In the genomic region with DNA sequence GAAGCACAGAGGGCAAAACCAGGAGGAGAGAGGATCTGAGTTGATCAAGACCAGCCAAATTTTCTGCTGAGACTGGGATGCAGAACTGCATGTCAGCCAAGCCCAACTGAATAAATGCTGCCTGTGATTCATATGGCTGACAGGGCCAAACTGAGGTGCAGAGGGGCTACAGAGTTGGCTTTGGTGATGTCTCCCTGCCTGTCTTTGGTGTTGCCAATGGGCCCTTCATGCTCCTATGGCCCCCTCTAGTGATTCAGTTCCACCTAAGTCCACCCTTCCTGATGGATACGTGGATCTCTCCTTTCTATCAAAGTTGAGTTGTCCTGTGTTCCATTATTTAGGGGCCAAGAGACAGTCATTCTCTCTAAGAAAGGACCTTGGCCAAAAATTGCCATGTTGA, we compare ENCODE assay signal across 27 cellular contexts.
DNase-seq lines count a peak whose midpoint lies in the region; FAIRE-seq and TF ChIP-seq lines count a peak whose summit lies in the region.
"Had no signal": no experiment of that assay in that cellular context is flagged by ENCODE, and none has a peak within 500 bp of the region (broad histone marks: within the 10 kb centered on the region; RNA-seq: fewer than 3 reads in every experiment).

No MANE protein-coding gene starts in this region.

- peak; percentile 18; the same call in 1 of the 2 replicates for TF ChIP-seq CTCF in HFFc6 (IDR thresholded peaks at IDR 0.05)
- no peak for TF ChIP-seq CTCF in astrocyte (IDR thresholded peaks at IDR 0.05; ENCODE audit: insufficient read depth, low read depth, low read length)

- H3K36me3 Mint-ChIP-seq in HFFc6 (ENCODE audit: low read depth): no peaks in the 10 kb centered on the region
- no peaks in the 10 kb centered on the region for H3K36me3 Mint-ChIP-seq in astrocyte (ENCODE audit: low read depth, unreplicated experiment)

- H3K4me3 Mint-ChIP-seq in HFFc6: no peak overlapping the region
- H3K4me3 Mint-ChIP-seq in astrocyte (ENCODE audit: unreplicated experiment): no peak overlapping the region
- H3K4me3 Mint-ChIP-seq: central memory CD8-positive, alpha-beta T cell; T-helper 1 cell treated with Interleukin-12 subunit alpha and Interleukin-12 subunit beta and Interleukin-4 antibody, amounts not matched to agents 30 μg/mL and 1 μg/mL, for 36 hours had no signal

- DNase-seq in NCI-H146 (lab: John Stamatoyannopoulos, UW) (peak; percentile 51), NCI-H146 treated with DMSO at 0.1 percent for 48 hours (lab: John Stamatoyannopoulos, UW; ENCODE audit: unreplicated experiment) (no peak), HFFc6 (peak; percentile 5), astrocyte (ENCODE audit: low read depth) (no peak), myocyte (ENCODE audit: low read depth) (peak; percentile 24), NCI-H2029 treated with DMSO at 0.1 percent for 48 hours (lab: John Stamatoyannopoulos, UW) (no peak)
- DNase-seq in activated CD4-positive, CD25-positive, alpha-beta regulatory T cell (lab: John Stamatoyannopoulos, UW): no peak
- DNase-seq in effector CD8-positive, alpha-beta T cell (lab: John Stamatoyannopoulos, UW): no peak
- DNase-seq: activated CD4-positive, alpha-beta T cell treated with anti-CD3 and anti-CD28 coated beads, Interleukin-2, amount 50 U/mL, for 4 hours; activated gamma-delta T cell treated with Interleukin-2 at 50 U/mL for 16 hours; activated T-cell treated with anti-CD3 and anti-CD28 coated beads for 4 hours; adrenal gland; hypothalamus; Kasumi-1; mammary epithelial cell; NCI-H1105; NCI-H774; occipital lobe; SIG-M5; sigmoid colon; uterus had no signal

- H3K27me3 ChIP-seq in astrocyte (ENCODE audit: insufficient read depth, low read length): no peaks in the 10 kb centered on the region
- H3K27me3 ChIP-seq: adrenal gland, sigmoid colon, uterus had no signal

- no peaks in the 10 kb centered on the region for H3K9me3 ChIP-seq in astrocyte (ENCODE audit: insufficient read depth, low read depth, low read length)
- H3K9me3 ChIP-seq: adrenal gland, sigmoid colon, uterus had no signal

- H3K9ac ChIP-seq in astrocyte (ENCODE audit: low read length): no peak overlapping the region

- H3K4me2 ChIP-seq in astrocyte (ENCODE audit: low read length): no peak overlapping the region

- no peak overlapping the region for H3K4me3 ChIP-seq in astrocyte (ENCODE audit: insufficient read depth, low read depth, low read length)
- H3K4me3 ChIP-seq: adrenal gland, sigmoid colon, uterus had no signal

- no peak for FAIRE-seq in astrocyte (lab: Jason Lieb, UNC)
- FAIRE-seq: D721Med, frontal cortex, GM12891 had no signal

- no peaks in the 10 kb centered on the region for H3K36me3 ChIP-seq in astrocyte (ENCODE audit: insufficient read depth, low read length)
- H3K36me3 ChIP-seq: adrenal gland, sigmoid colon, uterus had no signal

- H3K9me3 Mint-ChIP-seq in HFFc6 (no peaks in the 10 kb centered on the region), astrocyte (ENCODE audit: unreplicated experiment) (peaks cover 1% of the 10 kb centered on the region)
- H3K9me3 Mint-ChIP-seq: central memory CD8-positive, alpha-beta T cell; T-helper 1 cell treated with Interleukin-12 subunit alpha and Interleukin-12 subunit beta and Interleukin-4 antibody, amounts not matched to agents 30 μg/mL and 1 μg/mL, for 36 hours had no signal

- no peaks in the 10 kb centered on the region for H3K79me2 ChIP-seq in astrocyte (ENCODE audit: insufficient read depth, low read length)

- no peak overlapping the region for H2AFZ ChIP-seq in astrocyte (ENCODE audit: low read depth, low read length)

- H4K20me1 ChIP-seq in astrocyte (ENCODE audit: insufficient read depth, low read length): no peaks in the 10 kb centered on the region

- no peaks in the 10 kb centered on the region for H3K4me1 ChIP-seq in astrocyte (ENCODE audit: insufficient read depth, low read length)
- H3K4me1 ChIP-seq: adrenal gland, sigmoid colon, uterus had no signal

- H3K27me3 Mint-ChIP-seq in HFFc6 (ENCODE audit: insufficient read depth): no peaks in the 10 kb centered on the region
- peaks cover 4% of the 10 kb centered on the region for H3K27me3 Mint-ChIP-seq in astrocyte (ENCODE audit: low read depth, unreplicated experiment)

- no peak overlapping the region for H3K27ac ChIP-seq in astrocyte (ENCODE audit: low read depth, low read length)
- H3K27ac ChIP-seq: adrenal gland, C4-2B, sigmoid colon, uterus had no signal

- H3K27ac Mint-ChIP-seq in HFFc6 (0 out of 2 replicates have a peak overlapping the region, but pooled peaks have one; percentile 17), astrocyte (ENCODE audit: unreplicated experiment) (peak overlapping the region; percentile 23)
- H3K27ac Mint-ChIP-seq: T-helper 1 cell treated with Interleukin-12 subunit alpha and Interleukin-12 subunit beta and Interleukin-4 antibody, amounts not matched to agents 30 μg/mL and 1 μg/mL, for 36 hours had no signal

- peaks cover 14% of the 10 kb centered on the region for H3K4me1 Mint-ChIP-seq in HFFc6 (ENCODE audit: low read depth)
- H3K4me1 Mint-ChIP-seq in astrocyte (ENCODE audit: low read depth, unreplicated experiment): peaks cover 6% of the 10 kb centered on the region
- H3K4me1 Mint-ChIP-seq: central memory CD8-positive, alpha-beta T cell had no signal

Comparison
In these comparisons a context has a peak if more than half of its experiments do, and no peak if none do; other contexts are left out.
1. DNase-seq: peak in NCI-H146 (single experiment), HFFc6 (single experiment) and myocyte (single experiment); none in NCI-H146 treated with DMSO at 0.1 percent for 48 hours (single experiment), astrocyte (single experiment), NCI-H2029 treated with DMSO at 0.1 percent for 48 hours (single experiment), activated CD4-positive, CD25-positive, alpha-beta regulatory T cell (0 of 4) and effector CD8-positive, alpha-beta T cell (single experiment).